In the genomic region with DNA sequence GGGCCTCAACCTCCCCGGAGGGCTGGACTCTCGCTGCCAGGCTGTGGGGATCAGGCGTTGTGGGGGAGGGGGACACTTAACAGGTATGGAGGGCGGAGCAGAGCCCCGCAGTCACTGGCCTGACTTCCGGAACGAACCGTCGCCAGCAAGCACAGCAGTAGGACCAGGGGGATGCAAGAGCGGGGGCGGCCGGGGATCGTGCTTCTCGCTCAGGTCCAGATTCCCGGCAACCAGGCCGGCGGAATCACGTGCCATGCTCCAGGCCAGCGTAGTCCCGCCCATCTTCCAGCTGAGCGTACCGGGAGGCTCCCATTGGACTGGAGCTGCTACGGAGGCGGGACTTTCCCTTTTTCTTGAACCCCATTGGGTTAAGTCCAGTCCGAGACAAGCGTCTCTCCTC, we compare ENCODE assay signal across 9 cellular contexts. TPM values are rescaled to one million over a fixed set of nuclear protein-coding genes. Genes with fewer than 3 reads are reported as not detected.
DNase-seq lines count a peak whose midpoint lies in the region; ATAC-seq and TF ChIP-seq lines count a peak whose summit lies in the region.
"Had no signal": no experiment of that assay in that cellular context is flagged by ENCODE, and none has a peak within 500 bp of the region (broad histone marks: within the 10 kb centered on the region; RNA-seq: fewer than 3 reads in every experiment).

No MANE protein-coding gene starts in this region.

- TF ChIP-seq CTCF in endodermal cell (conservative IDR thresholded peaks at IDR 0.05) (no peak), omental fat pad (IDR thresholded peaks at IDR 0.05) (no peak), endothelial cell (IDR thresholded peaks at IDR 0.05; ENCODE audit: unreplicated experiment) (no peak)

- H3K36me3 ChIP-seq in endodermal cell (ENCODE audit: control insufficient read depth, insufficient read depth, low read length): no peaks in the 10 kb centered on the region

- H3K27ac Mint-ChIP-seq in endodermal cell (no peak overlapping the region), endothelial cell (ENCODE audit: unreplicated experiment) (no peak overlapping the region)
- H3K27ac Mint-ChIP-seq: nephron had no signal

- no peaks in the 10 kb centered on the region for H3K4me1 ChIP-seq in endodermal cell (ENCODE audit: control insufficient read depth, insufficient read depth, low read length)

- H3K4me1 Mint-ChIP-seq in endodermal cell (peaks cover 17% of the 10 kb centered on the region), endothelial cell (ENCODE audit: unreplicated experiment) (peaks cover 9% of the 10 kb centered on the region)

- H3K9me3 ChIP-seq in endodermal cell (ENCODE audit: control insufficient read depth, low read length): no peaks in the 10 kb centered on the region

- H3K27me3 ChIP-seq in endodermal cell (ENCODE audit: control insufficient read depth, insufficient read depth, low read length, poor library complexity, severe bottlenecking): no peaks in the 10 kb centered on the region

- H3K9ac ChIP-seq in endodermal cell (ENCODE audit: extremely low read depth, low read length, poor library complexity, severe bottlenecking): no peak overlapping the region

- 92 to 95% methylated on average over 20 to 26 of the region's 26 CpGs for WGBS in endodermal cell (ENCODE audit: insufficient coverage in 1 of 2, insufficient read length in 1 of 2), 2 experiments

- H3K9me3 Mint-ChIP-seq in endodermal cell (no peaks in the 10 kb centered on the region), endothelial cell (ENCODE audit: unreplicated experiment) (no peaks in the 10 kb centered on the region)
- H3K9me3 Mint-ChIP-seq: nephron had no signal

- ATAC-seq in GM19324 (IDR thresholded peaks at IDR 0.05; ENCODE audit: low FRiP score, unreplicated experiment) (peak; percentile 97), omental fat pad (ENCODE audit: low FRiP score) (peak; percentile 96), GM21717 (IDR thresholded peaks at IDR 0.05; ENCODE audit: unreplicated experiment) (no peak)

- H3K4me3 Mint-ChIP-seq in endodermal cell (no peak overlapping the region), endothelial cell (ENCODE audit: unreplicated experiment) (no peak overlapping the region)
- H3K4me3 Mint-ChIP-seq: nephron had no signal

- no peaks in the 10 kb centered on the region for H3K27me3 Mint-ChIP-seq in endodermal cell (ENCODE audit: insufficient read depth)
- peaks cover 9% of the 10 kb centered on the region for H3K27me3 Mint-ChIP-seq in endothelial cell (ENCODE audit: unreplicated experiment)

- no peak overlapping the region for H3K4me3 ChIP-seq in endodermal cell (ENCODE audit: low read length)

- no peak overlapping the region for H3K27ac ChIP-seq in endodermal cell (ENCODE audit: low read depth, low read length)

- H3K36me3 Mint-ChIP-seq in endodermal cell (ENCODE audit: low read depth) (no peaks in the 10 kb centered on the region), endothelial cell (ENCODE audit: low read depth, unreplicated experiment) (no peaks in the 10 kb centered on the region)

- DNase-seq in activated CD4-positive, alpha-beta T cell treated with anti-CD3 and anti-CD28 coated beads, Interleukin-2, amount 50 U/mL, for 1 hour: peak; percentile 67
- DNase-seq in endodermal cell: peak; percentile 75
- peak; percentile 43 for DNase-seq in omental fat pad (ENCODE audit: low spot score)
- no peak for DNase-seq in putamen (ENCODE audit: low spot score)
- no peak for DNase-seq in NCI-H1694 treated with DMSO at 0.1 percent for 48 hours (lab: John Stamatoyannopoulos, UW)
- no peak for DNase-seq in endothelial cell (ENCODE audit: low spot score)

RNA-seq across cellular contexts. Expression of gene POU5F1, which starts 10.0 kb away (rescaled TPM):
- total RNA-seq in endodermal cell (100 to 1,000 TPM; 106 to 687 TPM), omental fat pad (1 to 10 TPM in 2 of 4 donors, under 1 TPM in 1, not detected in 1; 0.37 to 2.4 (median 1.3) TPM), endothelial cell (ENCODE audit: unreplicated experiment) (88.7 TPM)
- 139 TPM for polyA plus RNA-seq in endodermal cell (2013, experiment 1 of 2)
- polyA plus RNA-seq in endodermal cell (2013, experiment 2 of 2): 45.7 TPM

RNA-seq across cellular contexts. Expression of gene TCF19, which starts 22.1 kb away (rescaled TPM):
- total RNA-seq in endodermal cell (10 to 100 TPM; 10.8 to 12.5 TPM), omental fat pad (10 to 100 TPM in 1 of 4 donors, 1 to 10 TPM in 3; 1.9 to 19.5 (median 2.7) TPM), endothelial cell (ENCODE audit: unreplicated experiment) (17.2 TPM)
- polyA plus RNA-seq in endodermal cell (2013, experiment 1 of 2): 10.0 TPM
- 11.1 TPM for polyA plus RNA-seq in endodermal cell (2013, experiment 2 of 2)

RNA-seq across cellular contexts. Expression of gene CCHCR1, which starts 22.9 kb away (rescaled TPM):
- 10 to 100 TPM; 56.5 to 73.6 TPM for total RNA-seq in endodermal cell
- polyA plus RNA-seq in endodermal cell (2013, experiment 1 of 2): 31.6 TPM
- polyA plus RNA-seq in endodermal cell (2013, experiment 2 of 2): 31.4 TPM
- 10 to 100 TPM in 1 of 4 donors, 1 to 10 TPM in 3; 4.6 to 21.1 (median 5.0) TPM for total RNA-seq in omental fat pad
- total RNA-seq in endothelial cell (ENCODE audit: unreplicated experiment): 21.7 TPM

RNA-seq across cellular contexts. Expression of gene PSORS1C2, which starts 41.6 kb away (rescaled TPM):
- total RNA-seq in endodermal cell: not detected
- polyA plus RNA-seq in endodermal cell (2013, experiment 1 of 2): not detected
- not detected for polyA plus RNA-seq in endodermal cell (2013, experiment 2 of 2)
- not detected for total RNA-seq in omental fat pad
- total RNA-seq in endothelial cell (ENCODE audit: unreplicated experiment): 0.38 TPM

Comparison
In these comparisons a context has a peak if more than half of its experiments do, and no peak if none do; other contexts are left out.
1. DNase-seq: peak in activated CD4-positive, alpha-beta T cell treated with anti-CD3 and anti-CD28 coated beads, Interleukin-2, amount 50 U/mL, for 1 hour (single experiment), endodermal cell (single experiment) and omental fat pad (single experiment); none in putamen (single experiment), NCI-H1694 treated with DMSO at 0.1 percent for 48 hours (single experiment) and endothelial cell (single experiment).
2. RNA of gene POU5F1, which starts 10.0 kb away (total RNA-seq): 106 to 687 TPM in endodermal cell and 88.7 TPM in endothelial cell (single experiment); 0.37 to 2.4 TPM in omental fat pad; every median in the first group is over 10 times any median in the second.